Comparison of ENCODE assay signal across 28 cellular contexts in genomic region chr11:57153448-57153847, GRCh38. TPM values are rescaled to one million over a fixed set of nuclear protein-coding genes. Genes with fewer than 3 reads are reported as not detected.
"Had no signal": no experiment of that assay in that cellular context is flagged by ENCODE, and none has a peak within 500 bp of the region (broad histone marks: within the 10 kb centered on the region; RNA-seq: fewer than 3 reads in every experiment).

No MANE protein-coding gene starts in this region.

- H3K4me3 ChIP-seq: stomach, suprapubic skin, testis, thoracic aorta, thyroid gland, tibial artery, tibial nerve, transverse colon, upper lobe of left lung, upper lobe of right lung, uterus, vagina had no signal

- H3K27me3 ChIP-seq: testis, thyroid gland, tibial nerve, transverse colon, upper lobe of left lung, upper lobe of right lung, uterus, vagina had no signal

- FAIRE-seq: urothelium cell line had no signal

- DNase-seq: stimulated activated CD4-positive, alpha-beta T cell treated with anti-CD3 and anti-CD28 coated beads, Interleukin-2, amount 100 ng/mL, for 48 hours; stimulated activated CD4-positive, alpha-beta T cell treated with anti-CD3 and anti-CD28 coated beads, Interleukin-4, amount 100 ng/mL, for 1 hour; stimulated activated CD4-positive, alpha-beta T cell treated with anti-CD3 and anti-CD28 coated beads, Interleukin-4, amount 100 ng/mL, for 24 hours; stimulated activated CD4-positive, alpha-beta T cell treated with anti-CD3 and anti-CD28 coated beads, Interleukin-4, amount 100 ng/mL, for 4 hours; stimulated activated CD8-positive, alpha-beta memory T cell treated with anti-CD3 and anti-CD28 coated beads, Interleukin-4, amount 100 ng/mL, for 48 hours; stimulated activated naive B cell treated with anti-CD40 and anti-IgM and Interleukin-4, amounts not matched to agents 10 μg/mL and 1 μg/mL and 100 μg/mL, for 72 hours; stimulated activated naive CD4-positive, alpha-beta T cell; stimulated activated naive CD4-positive, alpha-beta T cell treated with Interleukin-2 at 50 U/mL for 16 hours; stimulated activated naive CD8-positive, alpha-beta T cell treated with anti-CD3 and anti-CD28 coated beads, Interleukin-15, amount 100 ng/mL, for 72 hours; stimulated activated naive CD8-positive, alpha-beta T cell treated with anti-CD3 and anti-CD28 coated beads, Interleukin-15, Interleukin-2, amounts not matched to agents 100 U/mL and 50 U/mL, for 24 hours; stomach; substantia nigra; testis; thyroid gland; tibial artery; transverse colon; upper lobe of left lung; upper lobe of right lung; uterus had no signal

- H3K4me1 ChIP-seq: suprapubic skin, testis, thyroid gland, tibial artery, tibial nerve, transverse colon, uterus, vagina had no signal

- H3K36me3 ChIP-seq: stomach, suprapubic skin, thoracic aorta, thyroid gland, tibial artery, tibial nerve, transverse colon, upper lobe of left lung, upper lobe of right lung, uterus, vagina had no signal

- H3K9me3 ChIP-seq: stomach, suprapubic skin, testis, thoracic aorta, thyroid gland, tibial artery, tibial nerve, transverse colon, upper lobe of left lung, upper lobe of right lung, uterus, vagina had no signal

- ATAC-seq: stimulated activated effector memory CD8-positive, alpha-beta T cell treated with anti-CD3 and anti-CD28 coated beads, Interleukin-12 subunit alpha, Interleukin-12 subunit beta, amount 100 ng/mL, for 72 hours; stimulated activated memory B cell treated with anti-CD40 and anti-IgM and Interleukin-4, amounts not matched to agents 10 μg/mL and 1 μg/mL and 100 μg/mL, for 72 hours; stimulated activated naive B cell treated with anti-CD40 and anti-IgM and Interleukin-4, amounts not matched to agents 10 μg/mL and 1 μg/mL and 100 μg/mL, for 72 hours; stimulated activated naive CD8-positive, alpha-beta T cell treated with anti-CD3 and anti-CD28 coated beads, Interleukin-15, amount 100 ng/mL, for 72 hours; stimulated activated naive CD8-positive, alpha-beta T cell treated with anti-CD3 and anti-CD28 coated beads, Interleukin-15, Interleukin-2, amounts not matched to agents 100 U/mL and 50 U/mL, for 24 hours; upper lobe of right lung had no signal

- H3K27ac ChIP-seq: stomach, suprapubic skin, testis, thoracic aorta, thyroid gland, tibial artery, tibial nerve, transverse colon, upper lobe of left lung, upper lobe of right lung, uterus, vagina had no signal

RNA-seq across cellular contexts. Expression of gene LRRC55, which starts 28.3 kb away (rescaled TPM):
- total RNA-seq: subcutaneous adipose tissue, thoracic aorta, tibial nerve, upper lobe of right lung, ureter had no signal
